Comparison of ENCODE assay signal across 1 cellular context in genomic region chrX:114619874-114620273, GRCh38.
TF ChIP-seq lines count a peak whose summit lies in the region.

No MANE protein-coding gene starts in this region.

TF ChIP-seq in HepG2, 621 proteins besides CTCF, POLR2A, EP300 and RAD21 (continued from another document):
- no peak for TF ChIP-seq ZNF691 (CRISPR knock-in tag; IDR thresholded peaks at IDR 0.05; ENCODE audit: borderline replicate concordance, low read depth)
- TF ChIP-seq HDAC6 (IDR thresholded peaks at IDR 0.05; ENCODE audit: low read depth, low read length), result no peak
- no peak for TF ChIP-seq ZNF773 (CRISPR knock-in tag; IDR thresholded peaks at IDR 0.05; ENCODE audit: borderline replicate concordance)
TF ChIP-seq in HepG2: peak in this region for 0.
